Comparison of ENCODE assay signal across 13 cellular contexts in the genomic region with DNA sequence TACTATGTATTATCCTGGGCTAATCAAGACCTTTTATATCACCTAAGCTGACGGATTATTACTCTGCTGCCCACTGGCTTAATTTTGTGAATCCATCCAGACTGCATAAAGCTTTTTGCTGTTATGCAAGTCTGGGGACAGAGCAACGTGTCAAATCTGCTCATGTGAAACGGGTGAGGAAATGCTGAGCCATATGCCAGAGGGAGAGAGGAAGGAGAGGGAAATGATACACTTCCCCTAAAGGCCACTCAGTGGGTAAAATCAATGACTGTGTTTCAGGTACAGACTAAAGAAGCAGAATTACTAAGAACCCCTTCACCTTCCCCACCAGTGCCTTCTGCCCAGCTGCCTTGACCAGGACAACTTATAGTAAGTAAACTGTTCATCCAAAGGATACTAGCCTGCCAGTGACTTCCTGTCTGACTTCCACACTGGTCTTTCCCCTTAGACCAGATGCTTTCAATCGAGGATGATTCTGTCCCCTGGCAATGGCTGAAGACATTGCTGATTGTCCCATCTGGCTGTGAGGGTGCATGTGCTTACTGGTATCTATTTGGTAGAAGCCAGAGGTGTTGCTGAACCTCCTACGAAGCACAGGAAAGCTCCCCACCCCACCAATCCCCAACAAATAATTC. TPM values are rescaled to one million over a fixed set of nuclear protein-coding genes. Genes with fewer than 3 reads are reported as not detected.
DNase-seq lines count a peak whose midpoint lies in the region; ATAC-seq and TF ChIP-seq lines count a peak whose summit lies in the region.
"Had no signal": no experiment of that assay in that cellular context is flagged by ENCODE, and none has a peak within 500 bp of the region (broad histone marks: within the 10 kb centered on the region; RNA-seq: fewer than 3 reads in every experiment).

No MANE protein-coding gene starts in this region.

- H3K27ac Mint-ChIP-seq in CD4-positive, alpha-beta memory T cell: peak overlapping the region; percentile 53 to 87 (median 76)
- H3K27ac Mint-ChIP-seq in activated naive CD8-positive, alpha-beta T cell treated with anti-CD3 and anti-CD28 coated beads for 36 hours: peak overlapping the region; percentile 77
- H3K27ac Mint-ChIP-seq in natural killer cell: peak overlapping the region; percentile 40 to 69

- peaks cover 70 to 88% of the 10 kb centered on the region in 2 donors for H3K36me3 Mint-ChIP-seq in CD4-positive, alpha-beta memory T cell
- peaks cover 63% of the 10 kb centered on the region for H3K36me3 Mint-ChIP-seq in activated naive CD8-positive, alpha-beta T cell treated with anti-CD3 and anti-CD28 coated beads for 36 hours
- H3K36me3 Mint-ChIP-seq in natural killer cell: peaks cover 49% of the 10 kb centered on the region

- no peak overlapping the region for H3K27ac ChIP-seq in CD4-positive, alpha-beta memory T cell (ENCODE audit: low read depth, low read length)
- H3K27ac ChIP-seq in GM23248: peak overlapping the region; percentile 14; the same call in 1 of the 2 replicates
- H3K27ac ChIP-seq: stomach had no signal

- H3K9me3 ChIP-seq in CD4-positive, alpha-beta memory T cell (ENCODE audit: control insufficient read depth in 1 of 2, low read length in 2 of 2): no peaks in the 10 kb centered on the region
- H3K9me3 ChIP-seq in GM23248 (ENCODE audit: low read depth): no peaks in the 10 kb centered on the region
- H3K9me3 ChIP-seq: Peyer's patch, stomach had no signal

- no peaks in the 10 kb centered on the region for H3K9me3 Mint-ChIP-seq in CD4-positive, alpha-beta memory T cell
- no peaks in the 10 kb centered on the region for H3K9me3 Mint-ChIP-seq in activated naive CD8-positive, alpha-beta T cell treated with anti-CD3 and anti-CD28 coated beads for 36 hours
- no peaks in the 10 kb centered on the region for H3K9me3 Mint-ChIP-seq in natural killer cell

- no peak overlapping the region for H3K4me3 Mint-ChIP-seq in CD4-positive, alpha-beta memory T cell
- H3K4me3 Mint-ChIP-seq in activated naive CD8-positive, alpha-beta T cell treated with anti-CD3 and anti-CD28 coated beads for 36 hours: no peak overlapping the region
- no peak overlapping the region for H3K4me3 Mint-ChIP-seq in natural killer cell

- H4K20me1 ChIP-seq in GM23248 (ENCODE audit: insufficient read depth): no peaks in the 10 kb centered on the region

- no peak overlapping the region for H3K9ac ChIP-seq in GM23248

- H3K9me2 ChIP-seq in GM23248 (ENCODE audit: insufficient read depth): no peaks in the 10 kb centered on the region

- no peaks in the 10 kb centered on the region for H3K4me1 ChIP-seq in CD4-positive, alpha-beta memory T cell (ENCODE audit: insufficient read depth, low read length)
- H3K4me1 ChIP-seq in GM23248 (ENCODE audit: insufficient read depth): peaks cover 20% of the 10 kb centered on the region
- H3K4me1 ChIP-seq: Peyer's patch, stomach had no signal

- in situ Hi-C loops in GM23248 (cut with MboI): no loop called here

- CTCF ChIA-PET in CD4-positive, alpha-beta memory T cell (lab: Charles Lee; ENCODE audit: partially characterized antibody): interaction anchor here (0.9 kb wide), 1 partner anchor 107 kb away, joined by 3 read pairs; no protein-coding TSS in a partner anchor

- H3K27me3 Mint-ChIP-seq in CD4-positive, alpha-beta memory T cell: no peaks in the 10 kb centered on the region
- no peaks in the 10 kb centered on the region for H3K27me3 Mint-ChIP-seq in activated naive CD8-positive, alpha-beta T cell treated with anti-CD3 and anti-CD28 coated beads for 36 hours
- no peaks in the 10 kb centered on the region for H3K27me3 Mint-ChIP-seq in natural killer cell (ENCODE audit: low read depth in 2 of 2)

- no peaks in the 10 kb centered on the region for H3K79me2 ChIP-seq in GM23248 (ENCODE audit: insufficient read depth)

- H3F3A ChIP-seq in GM23248 (ENCODE audit: insufficient read depth): peaks cover 91% of the 10 kb centered on the region

- ATAC-seq in natural killer cell (no peak), GM19351 (IDR thresholded peaks at IDR 0.05; ENCODE audit: unreplicated experiment) (no peak), GM19463 (IDR thresholded peaks at IDR 0.05; ENCODE audit: unreplicated experiment) (no peak)

- intact Hi-C loops in CD4-positive, alpha-beta memory T cell (cut with micrococcal nuclease): no loop called here
- intact Hi-C loops in natural killer cell (cut with micrococcal nuclease): no loop called here

- POLR2A ChIA-PET in CD4-positive, alpha-beta memory T cell (lab: Charles Lee; ENCODE audit: partially characterized antibody): interaction anchor here (1.1 kb wide), 1 partner anchor 13 kb away, joined by 5 read pairs; no protein-coding TSS in a partner anchor

- no peak for TF ChIP-seq CTCF in natural killer cell (IDR thresholded peaks at IDR 0.05)

- no peak for DNase-seq in CD4-positive, alpha-beta memory T cell
- DNase-seq in GM23248 (no peak), natural killer cell (no peak), midbrain (lab: John Stamatoyannopoulos, UW) (no peak)
- DNase-seq in activated naive CD8-positive, alpha-beta T cell treated with anti-CD3 and anti-CD28 coated beads for 36 hours: no peak
- DNase-seq: Karpas-422; kidney; NCI-H2171; Peyer's patch; stimulated activated CD4-positive, alpha-beta T cell treated with anti-CD3 and anti-CD28 coated beads, Interleukin-1b, Interleukin-23, amount 100 ng/mL, for 48 hours; stomach had no signal

- H3K36me3 ChIP-seq in CD4-positive, alpha-beta memory T cell (ENCODE audit: insufficient read depth, low read length): peaks cover 90% of the 10 kb centered on the region
- peaks cover 96% of the 10 kb centered on the region for H3K36me3 ChIP-seq in GM23248 (ENCODE audit: low read depth)

- H3K4me3 ChIP-seq in CD4-positive, alpha-beta memory T cell (ENCODE audit: low read length in 2 of 2): no peak overlapping the region
- no peak overlapping the region for H3K4me3 ChIP-seq in GM23248
- H3K4me3 ChIP-seq: Peyer's patch, stomach had no signal

- WGBS in GM23248 (ENCODE audit: low coverage in 1 of 2, low lambda C conversion rate in 2 of 2, missing lambda C conversion rate in 2 of 2), 2 experiments: 85 to 89% methylated on average over 5 of the region's 5 CpGs

- H2AFZ ChIP-seq in GM23248: no peak overlapping the region

- no peaks in the 10 kb centered on the region for H3K27me3 ChIP-seq in CD4-positive, alpha-beta memory T cell (ENCODE audit: insufficient read depth, low read length)
- no peaks in the 10 kb centered on the region for H3K27me3 ChIP-seq in GM23248 (replicated peaks; ENCODE audit: insufficient read depth)
- H3K27me3 ChIP-seq: Peyer's patch, stomach had no signal

- H3K4me1 Mint-ChIP-seq in CD4-positive, alpha-beta memory T cell: peaks cover 12 to 22% (median 21%) of the 10 kb centered on the region in 4 donors
- H3K4me1 Mint-ChIP-seq in activated naive CD8-positive, alpha-beta T cell treated with anti-CD3 and anti-CD28 coated beads for 36 hours: peaks cover 33% of the 10 kb centered on the region
- H3K4me1 Mint-ChIP-seq in natural killer cell: peaks cover 5 to 6% of the 10 kb centered on the region in 2 donors

- H3K4me2 ChIP-seq in GM23248 (ENCODE audit: unreplicated experiment): no peak overlapping the region

RNA-seq across cellular contexts. Expression of a gene that starts 43.0 kb away (rescaled TPM):
- total RNA-seq in CD4-positive, alpha-beta memory T cell: 100 to 1,000 TPM; 130 TPM
- 100 to 1,000 TPM; 221 to 230 TPM for polyA plus RNA-seq in CD4-positive, alpha-beta memory T cell
- total RNA-seq in GM23248 (2014; rRNA removed; shearing (Covaris generic)): 227 and 232 TPM in 2 replicates
- 237 and 238 TPM in 2 replicates for polyA plus RNA-seq in GM23248 (2016; fragmentation: Nextera tagmentation; extraction: Ambion mirVana)
- 100 to 1,000 TPM; 383 to 389 TPM for total RNA-seq in activated naive CD8-positive, alpha-beta T cell treated with anti-CD3 and anti-CD28 coated beads for 36 hours
- total RNA-seq in natural killer cell: 10 to 100 TPM; 49.1 to 91.6 (median 86.2) TPM
